ENCODE assay signal across 8 cellular contexts in genomic region chr17:65039349-65039988, GRCh38. TPM values are rescaled to one million over a fixed set of nuclear protein-coding genes. Genes with fewer than 3 reads are reported as not detected.
DNase-seq lines count a peak whose midpoint lies in the region; ATAC-seq and TF ChIP-seq lines count a peak whose summit lies in the region.

No MANE protein-coding gene starts in this region.

- H4K8ac ChIP-seq in mesendoderm (ENCODE audit: low read depth, low read length) = no peak overlapping the region

- H3K4me3 ChIP-seq in mesendoderm (ENCODE audit: low read length) = no peak overlapping the region
- no peak overlapping the region for H3K4me3 ChIP-seq in adrenal gland
- no peak overlapping the region for H3K4me3 ChIP-seq in vagina

- H3K23ac ChIP-seq in mesendoderm (ENCODE audit: low read length) = no peak overlapping the region

- H3K4me1 ChIP-seq in mesendoderm (ENCODE audit: control insufficient read depth, low read depth, low read length) (no peaks in the 10 kb centered on the region), adrenal gland (replicated peaks in 1 of 2) (peaks cover 58 to 89% of the 10 kb centered on the region in 2 donors), vagina (peaks cover 94% of the 10 kb centered on the region)

- ATAC-seq in GM19372 (IDR thresholded peaks at IDR 0.05; ENCODE audit: low read depth, unreplicated experiment) = peak; percentile 67
- ATAC-seq in HG03097 (IDR thresholded peaks at IDR 0.05; ENCODE audit: low FRiP score, unreplicated experiment) = peak; percentile 66
- no peak for ATAC-seq in left ventricle myocardium superior

- no peak overlapping the region for H3K4ac ChIP-seq in mesendoderm (ENCODE audit: low read depth, low read length)

- no peak overlapping the region for H2BK120ac ChIP-seq in mesendoderm (ENCODE audit: low read depth, low read length)

- H2BK5ac ChIP-seq in mesendoderm (ENCODE audit: low read length) = no peak overlapping the region

- TF ChIP-seq POLR2A in adrenal gland (IDR thresholded peaks at IDR 0.05) (no peak), vagina (IDR thresholded peaks at IDR 0.05) (no peak)

- WGBS in mesendoderm (ENCODE audit: extremely low coverage, insufficient coverage, low lambda C conversion rate) = no CpG with 5 or more reads among the region's 6 CpGs
- WGBS in adrenal gland, 4 donors = 86 to 90% (median 88%) methylated on average over 6 of the region's 6 CpGs

- H3K4me2 ChIP-seq in mesendoderm (ENCODE audit: low read length) = no peak overlapping the region

- DNase-seq in activated CD4-positive, alpha-beta T cell treated with anti-CD3 and anti-CD28 coated beads, Interleukin-2, amount 50 U/mL, for 4 hours = peak; percentile 29 to 34
- DNase-seq in mesendoderm (no peak), left ventricle myocardium superior (no peak), adrenal gland (no peak), vagina (ENCODE audit: extremely low spot score in 2 of 2) (no peak), NCI-H2227 treated with DMSO at 0.1 percent for 48 hours (lab: John Stamatoyannopoulos, UW) (no peak)

- H2AK5ac ChIP-seq in mesendoderm (ENCODE audit: low read length) = no peak overlapping the region

- no peak overlapping the region for H2BK15ac ChIP-seq in mesendoderm (replicated peaks; ENCODE audit: low read depth)

- peak overlapping the region; percentile 5 for H3K56ac ChIP-seq in mesendoderm (ENCODE audit: low read length)

- H3K79me1 ChIP-seq in mesendoderm (ENCODE audit: low read length) = peaks cover 21% of the 10 kb centered on the region

- H3K27me3 ChIP-seq in mesendoderm (ENCODE audit: insufficient read depth, low read length, poor library complexity) = no peaks in the 10 kb centered on the region
- no peaks in the 10 kb centered on the region for H3K27me3 ChIP-seq in adrenal gland
- no peaks in the 10 kb centered on the region for H3K27me3 ChIP-seq in vagina

- no peak overlapping the region for H3K9ac ChIP-seq in mesendoderm (ENCODE audit: low read length)

- intact Hi-C loops in left ventricle myocardium superior (cut with micrococcal nuclease) (no loop called here), adrenal gland (cut with DNase I) (no loop called here), vagina (cut with DNase I) (no loop called here)

- no peak overlapping the region for H3K18ac ChIP-seq in mesendoderm (ENCODE audit: low read length)

- H3K27ac ChIP-seq in mesendoderm (ENCODE audit: low read depth, low read length) (no peak overlapping the region), adrenal gland (peak overlapping the region in 1 of 5 donors; percentile 13), vagina (no peak overlapping the region)

- no peaks in the 10 kb centered on the region for H3K36me3 ChIP-seq in mesendoderm (ENCODE audit: control insufficient read depth, insufficient read depth, low read length)
- no peaks in the 10 kb centered on the region for H3K36me3 ChIP-seq in adrenal gland (replicated peaks in 1 of 2)
- no peaks in the 10 kb centered on the region for H3K36me3 ChIP-seq in vagina

- H3K9me3 ChIP-seq in adrenal gland (replicated peaks in 1 of 3) (no peaks in the 10 kb centered on the region), vagina (no peaks in the 10 kb centered on the region)

- peaks cover 46% of the 10 kb centered on the region for H3K79me2 ChIP-seq in mesendoderm (ENCODE audit: control insufficient read depth, insufficient read depth, low read length)

- TF ChIP-seq CTCF in adrenal gland (IDR thresholded peaks at IDR 0.05) (no peak), vagina (IDR thresholded peaks at IDR 0.05) (no peak)

- no peak overlapping the region for H4K5ac ChIP-seq in mesendoderm (ENCODE audit: low read length)

RNA-seq across cellular contexts. Expression of gene GNA13, which starts 17.1 kb away (rescaled TPM):
- 38.2 TPM for polyA plus RNA-seq in mesendoderm (2013, experiment 1 of 2)
- 37.3 TPM for polyA plus RNA-seq in mesendoderm (2013, experiment 2 of 2)
- total RNA-seq in left ventricle myocardium superior (23.7 TPM), adrenal gland (100 to 1,000 TPM in 1 of 8 donors, 10 to 100 TPM in 7; 38.7 to 102 (median 75.6) TPM), vagina (41.7 TPM)
- polyA plus RNA-seq in adrenal gland = 10 to 100 TPM; 12.0 to 42.2 (median 16.9) TPM

Comparison
In these comparisons a context has a peak if more than half of its experiments do, and no peak if none do; other contexts are left out.
1. DNase-seq: peak in activated CD4-positive, alpha-beta T cell treated with anti-CD3 and anti-CD28 coated beads, Interleukin-2, amount 50 U/mL, for 4 hours (2 of 2); none in mesendoderm (single experiment), left ventricle myocardium superior (single experiment), adrenal gland (0 of 7), vagina (0 of 2) and NCI-H2227 treated with DMSO at 0.1 percent for 48 hours (single experiment).